Comparison of ENCODE assay signal across 18 cellular contexts in the genomic region with DNA sequence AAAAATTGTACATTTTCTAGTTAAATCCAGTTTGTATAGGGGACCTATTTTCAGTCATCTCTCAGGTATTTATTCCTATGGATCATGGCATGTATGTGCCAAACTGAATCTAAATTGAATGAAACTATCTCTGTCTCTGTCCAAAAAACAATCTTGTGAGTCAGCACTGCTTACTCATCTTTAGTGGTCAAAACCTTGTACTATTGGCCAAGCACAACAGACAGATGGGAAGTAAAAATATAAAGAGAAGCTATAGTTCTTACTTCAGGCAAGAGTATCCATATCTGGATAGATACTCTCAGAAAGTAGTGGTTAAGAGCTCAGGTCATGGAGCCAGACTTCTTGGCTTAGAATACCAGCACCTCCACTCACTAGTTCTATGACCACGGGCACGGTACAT.
"Had no signal": no experiment of that assay in that cellular context is flagged by ENCODE, and none has a peak within 500 bp of the region (broad histone marks: within the 10 kb centered on the region; RNA-seq: fewer than 3 reads in every experiment).

No MANE protein-coding gene starts in this region.

- DNase-seq: colonic mucosa; effector CD4-positive, alpha-beta T cell; endodermal cell; immature natural killer cell; kidney; left colon; left ventricle myocardium superior; mesendoderm; naive B cell; posterior cingulate gyrus; stimulated activated CD4-positive, alpha-beta T cell treated with anti-CD3 and anti-CD28 coated beads, Interleukin-2, amount 100 ng/mL, for 24 hours; stimulated activated CD4-positive, alpha-beta T cell treated with anti-CD3 and anti-CD28 coated beads, Interleukin-4, amount 100 ng/mL, for 4 hours; stimulated activated naive CD4-positive, alpha-beta T cell; trophoblast cell had no signal

- FAIRE-seq: endothelial cell of umbilical vein had no signal

- H3K4me3 ChIP-seq: colonic mucosa, lung, skin epidermis had no signal

- ATAC-seq: left colon, left ventricle myocardium superior, sciatic nerve had no signal
